1 cellular context compared by ENCODE assay signal in the genomic region with DNA sequence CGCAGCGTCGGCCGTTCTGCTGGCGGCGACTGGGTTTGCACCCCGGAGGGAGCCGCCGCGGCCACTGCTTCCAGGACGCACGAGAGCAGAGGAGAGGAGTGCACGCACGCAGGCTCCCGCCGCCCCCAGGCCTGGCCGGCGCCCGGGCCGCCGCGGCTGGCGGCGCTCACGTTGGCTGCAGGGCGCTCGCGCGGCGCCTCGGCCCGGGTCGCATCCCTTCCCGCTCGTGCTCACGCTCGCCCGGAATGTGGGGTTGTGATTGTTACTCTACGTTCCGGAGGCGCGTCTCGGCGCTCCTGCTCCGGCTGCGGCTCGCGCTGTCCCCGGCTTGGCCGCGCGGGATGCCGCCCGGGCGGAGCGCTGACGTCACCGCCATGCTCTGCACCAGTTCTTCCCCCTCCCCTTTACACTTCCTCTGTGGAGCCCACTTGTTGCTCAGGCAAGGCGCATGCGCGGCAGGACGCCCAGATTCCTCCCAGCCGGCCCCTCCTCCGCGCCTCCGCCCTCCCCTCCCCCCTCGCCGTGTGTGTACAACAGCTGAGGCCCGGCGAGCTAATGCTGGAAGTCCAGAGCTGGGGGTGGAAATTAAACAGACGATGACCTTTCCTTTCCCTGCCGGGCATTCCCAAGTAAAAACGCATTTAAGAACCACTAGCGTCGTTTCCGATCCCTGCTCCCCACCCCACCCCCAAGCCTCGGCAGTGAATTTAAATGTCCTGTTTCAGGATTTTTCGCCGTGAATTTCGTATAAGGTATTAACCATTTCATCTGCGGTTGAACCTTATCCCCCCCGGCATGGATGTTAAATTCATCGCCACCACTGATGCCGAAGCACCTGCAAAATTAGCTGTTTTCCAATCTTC.
A peak's percentile ranks its signal among the peaks of the same experiment; 100 is the strongest.
TF ChIP-seq lines count a peak whose summit lies in the region.

TSS of gene IRF2BPL (minus strand) at position 325 of the 863 bp plus-strand sequence. CDS start 916 bp downstream, outside the sequence.

TF ChIP-seq in HepG2, 621 proteins besides CTCF, POLR2A, EP300 and RAD21 (continued from another document and continues in another):
- no peak for TF ChIP-seq KIAA2018 (CRISPR knock-in tag; IDR thresholded peaks at IDR 0.05; ENCODE audit: borderline replicate concordance)
- peak; percentile 79 for TF ChIP-seq TEAD3 (CRISPR knock-in tag; optimal IDR thresholded peaks at IDR 0.05; ENCODE audit: borderline replicate concordance)
- no peak for TF ChIP-seq NFAT5 (CRISPR knock-in tag; IDR thresholded peaks at IDR 0.05)
- TF ChIP-seq ZFP37 (CRISPR knock-in tag; IDR thresholded peaks at IDR 0.05; ENCODE audit: borderline replicate concordance) = 0 out of 2 replicates have a peak, but pooled peaks have one; percentile 26
- TF ChIP-seq, protein P1, sequence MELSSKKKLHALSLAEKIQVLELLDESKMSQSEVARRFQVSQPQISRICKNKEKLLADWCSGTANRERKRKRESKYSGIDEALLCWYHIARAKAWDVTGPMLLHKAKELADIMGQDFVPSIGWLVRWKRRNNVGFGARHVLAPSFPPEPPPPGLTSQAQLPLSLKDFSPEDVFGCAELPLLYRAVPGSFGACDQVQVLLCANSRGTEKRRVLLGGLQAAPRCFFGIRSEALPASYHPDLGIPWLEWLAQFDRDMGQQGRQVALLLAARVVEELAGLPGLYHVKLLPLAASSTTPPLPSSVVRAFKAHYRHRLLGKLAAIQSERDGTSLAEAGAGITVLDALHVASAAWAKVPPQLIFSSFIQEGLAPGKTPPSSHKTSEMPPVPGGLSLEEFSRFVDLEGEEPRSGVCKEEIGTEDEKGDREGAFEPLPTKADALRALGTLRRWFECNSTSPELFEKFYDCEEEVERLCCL (CRISPR knock-in tag; IDR thresholded peaks at IDR 0.05; ENCODE audit: borderline replicate concordance) = no peak
- TF ChIP-seq ZNF883 (CRISPR knock-in tag; IDR thresholded peaks at IDR 0.05; ENCODE audit: not compliant biosample characterization) = no peak
- TF ChIP-seq E2F5 (CRISPR knock-in tag; conservative IDR thresholded peaks at IDR 0.05) = no peak
- peak; percentile 85 for TF ChIP-seq GABPB1 (CRISPR knock-in tag; IDR thresholded peaks at IDR 0.05)
- TF ChIP-seq ZFAT (CRISPR knock-in tag; conservative IDR thresholded peaks at IDR 0.05) = no peak
- no peak for TF ChIP-seq BRF2 (CRISPR knock-in tag; IDR thresholded peaks at IDR 0.05)
- no peak for TF ChIP-seq ATAD3A (CRISPR knock-in tag; IDR thresholded peaks at IDR 0.05)
- TF ChIP-seq ZNF567 (CRISPR knock-in tag; IDR thresholded peaks at IDR 0.05; ENCODE audit: borderline replicate concordance) = no peak; the same call in 1 of the 2 replicates
- TF ChIP-seq ZFP36L1 (CRISPR knock-in tag; IDR thresholded peaks at IDR 0.05) = 0 out of 2 replicates have a peak, but pooled peaks have one; percentile 46
- TF ChIP-seq SP2 (CRISPR knock-in tag; IDR thresholded peaks at IDR 0.05) = no peak
- TF ChIP-seq, protein P2, sequence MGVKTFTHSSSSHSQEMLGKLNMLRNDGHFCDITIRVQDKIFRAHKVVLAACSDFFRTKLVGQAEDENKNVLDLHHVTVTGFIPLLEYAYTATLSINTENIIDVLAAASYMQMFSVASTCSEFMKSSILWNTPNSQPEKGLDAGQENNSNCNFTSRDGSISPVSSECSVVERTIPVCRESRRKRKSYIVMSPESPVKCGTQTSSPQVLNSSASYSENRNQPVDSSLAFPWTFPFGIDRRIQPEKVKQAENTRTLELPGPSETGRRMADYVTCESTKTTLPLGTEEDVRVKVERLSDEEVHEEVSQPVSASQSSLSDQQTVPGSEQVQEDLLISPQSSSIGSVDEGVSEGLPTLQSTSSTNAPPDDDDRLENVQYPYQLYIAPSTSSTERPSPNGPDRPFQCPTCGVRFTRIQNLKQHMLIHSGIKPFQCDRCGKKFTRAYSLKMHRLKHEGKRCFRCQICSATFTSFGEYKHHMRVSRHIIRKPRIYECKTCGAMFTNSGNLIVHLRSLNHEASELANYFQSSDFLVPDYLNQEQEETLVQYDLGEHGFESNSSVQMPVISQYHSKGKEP (CRISPR knock-in tag; IDR thresholded peaks at IDR 0.05) = no peak
- TF ChIP-seq, protein P3, sequence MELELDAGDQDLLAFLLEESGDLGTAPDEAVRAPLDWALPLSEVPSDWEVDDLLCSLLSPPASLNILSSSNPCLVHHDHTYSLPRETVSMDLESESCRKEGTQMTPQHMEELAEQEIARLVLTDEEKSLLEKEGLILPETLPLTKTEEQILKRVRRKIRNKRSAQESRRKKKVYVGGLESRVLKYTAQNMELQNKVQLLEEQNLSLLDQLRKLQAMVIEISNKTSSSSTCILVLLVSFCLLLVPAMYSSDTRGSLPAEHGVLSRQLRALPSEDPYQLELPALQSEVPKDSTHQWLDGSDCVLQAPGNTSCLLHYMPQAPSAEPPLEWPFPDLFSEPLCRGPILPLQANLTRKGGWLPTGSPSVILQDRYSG (CRISPR knock-in tag; IDR thresholded peaks at IDR 0.05) = no peak
- TF ChIP-seq, protein P4, sequence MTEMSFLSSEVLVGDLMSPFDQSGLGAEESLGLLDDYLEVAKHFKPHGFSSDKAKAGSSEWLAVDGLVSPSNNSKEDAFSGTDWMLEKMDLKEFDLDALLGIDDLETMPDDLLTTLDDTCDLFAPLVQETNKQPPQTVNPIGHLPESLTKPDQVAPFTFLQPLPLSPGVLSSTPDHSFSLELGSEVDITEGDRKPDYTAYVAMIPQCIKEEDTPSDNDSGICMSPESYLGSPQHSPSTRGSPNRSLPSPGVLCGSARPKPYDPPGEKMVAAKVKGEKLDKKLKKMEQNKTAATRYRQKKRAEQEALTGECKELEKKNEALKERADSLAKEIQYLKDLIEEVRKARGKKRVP (CRISPR knock-in tag; IDR thresholded peaks at IDR 0.05) = peak in 1 of 2 experiments; percentile 74; a peak in 1 of 4 replicates
- TF ChIP-seq ZNF570 (CRISPR knock-in tag; IDR thresholded peaks at IDR 0.05; ENCODE audit: borderline replicate concordance) = no peak
- TF ChIP-seq ZNF879 (CRISPR knock-in tag; IDR thresholded peaks at IDR 0.05) = no peak
- no peak for TF ChIP-seq SMYD3 (CRISPR knock-in tag; IDR thresholded peaks at IDR 0.05)
- peak; percentile 52; the same call in 1 of the 2 replicates for TF ChIP-seq RFXAP (CRISPR knock-in tag; IDR thresholded peaks at IDR 0.05; ENCODE audit: borderline replicate concordance)
- no peak for TF ChIP-seq ZFP41 (CRISPR knock-in tag; IDR thresholded peaks at IDR 0.05; ENCODE audit: borderline replicate concordance)
- no peak for TF ChIP-seq SATB2 (CRISPR knock-in tag; IDR thresholded peaks at IDR 0.05)
- TF ChIP-seq ZNF484 (CRISPR knock-in tag; IDR thresholded peaks at IDR 0.05; ENCODE audit: borderline replicate concordance, low read depth) = no peak
- TF ChIP-seq, protein P5, sequence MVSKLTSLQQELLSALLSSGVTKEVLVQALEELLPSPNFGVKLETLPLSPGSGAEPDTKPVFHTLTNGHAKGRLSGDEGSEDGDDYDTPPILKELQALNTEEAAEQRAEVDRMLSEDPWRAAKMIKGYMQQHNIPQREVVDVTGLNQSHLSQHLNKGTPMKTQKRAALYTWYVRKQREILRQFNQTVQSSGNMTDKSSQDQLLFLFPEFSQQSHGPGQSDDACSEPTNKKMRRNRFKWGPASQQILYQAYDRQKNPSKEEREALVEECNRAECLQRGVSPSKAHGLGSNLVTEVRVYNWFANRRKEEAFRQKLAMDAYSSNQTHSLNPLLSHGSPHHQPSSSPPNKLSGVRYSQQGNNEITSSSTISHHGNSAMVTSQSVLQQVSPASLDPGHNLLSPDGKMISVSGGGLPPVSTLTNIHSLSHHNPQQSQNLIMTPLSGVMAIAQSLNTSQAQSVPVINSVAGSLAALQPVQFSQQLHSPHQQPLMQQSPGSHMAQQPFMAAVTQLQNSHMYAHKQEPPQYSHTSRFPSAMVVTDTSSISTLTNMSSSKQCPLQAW (CRISPR knock-in tag; IDR thresholded peaks at IDR 0.05) = peak; percentile 85
- TF ChIP-seq, protein P6, sequence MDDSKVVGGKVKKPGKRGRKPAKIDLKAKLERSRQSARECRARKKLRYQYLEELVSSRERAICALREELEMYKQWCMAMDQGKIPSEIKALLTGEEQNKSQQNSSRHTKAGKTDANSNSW (CRISPR knock-in tag; IDR thresholded peaks at IDR 0.05; ENCODE audit: borderline replicate concordance) = 0 out of 2 replicates have a peak, but pooled peaks have one; percentile 50
